Comparison of ENCODE assay signal across 29 cellular contexts in genomic region chrX:70621743-70622142, GRCh38.
DNase-seq lines count a peak whose midpoint lies in the region; ATAC-seq and TF ChIP-seq lines count a peak whose summit lies in the region.
"Had no signal": no experiment of that assay in that cellular context is flagged by ENCODE, and none has a peak within 500 bp of the region (broad histone marks: within the 10 kb centered on the region; RNA-seq: fewer than 3 reads in every experiment).

No MANE protein-coding gene starts in this region.

- H3K9me2 ChIP-seq in SK-N-SH, result no peaks in the 10 kb centered on the region

- no peak overlapping the region for H3K4me3 ChIP-seq in SK-N-SH (ENCODE audit: low read depth in 2 of 2, low read length in 1 of 2)
- no peak overlapping the region for H3K4me3 ChIP-seq in smooth muscle cell
- H3K4me3 ChIP-seq in tibial nerve, result no peak overlapping the region
- H3K4me3 ChIP-seq: A549; BLaER1; BLaER1 treated with 17β-estradiol and CSF1 and Interleukin-3, amounts not matched to agents 10 nM and 100 nM had no signal

- H3K79me2 ChIP-seq in SK-N-SH (ENCODE audit: insufficient read depth) (no peaks in the 10 kb centered on the region), smooth muscle cell (ENCODE audit: low read depth) (no peaks in the 10 kb centered on the region)

- no peak for TF ChIP-seq POLR2A in tibial nerve (IDR thresholded peaks at IDR 0.05)

- TF ChIP-seq CTCF in SK-N-SH (IDR thresholded peaks at IDR 0.05), result no peak
- no peak for TF ChIP-seq CTCF in smooth muscle cell (IDR thresholded peaks at IDR 0.05; ENCODE audit: borderline replicate concordance, insufficient read depth, poor library complexity, severe bottlenecking)
- no peak for TF ChIP-seq CTCF in tibial nerve (IDR thresholded peaks at IDR 0.05)

- H3K36me3 ChIP-seq in SK-N-SH (replicated peaks in 1 of 2; ENCODE audit: control insufficient read depth in 1 of 2, insufficient read depth in 2 of 2, low read length in 1 of 2) (no peaks in the 10 kb centered on the region), smooth muscle cell (ENCODE audit: low read depth) (no peaks in the 10 kb centered on the region), tibial nerve (no peaks in the 10 kb centered on the region)
- H3K36me3 ChIP-seq: BE2C; BLaER1; BLaER1 treated with 17β-estradiol and CSF1 and Interleukin-3, amounts not matched to agents 10 nM and 100 nM had no signal

- no peak overlapping the region for H3K27ac ChIP-seq in SK-N-SH (ENCODE audit: low read depth in 2 of 2, low read length in 1 of 2)
- H3K27ac ChIP-seq in smooth muscle cell (ENCODE audit: low read depth), result no peak overlapping the region
- no peak overlapping the region for H3K27ac ChIP-seq in tibial nerve
- H3K27ac ChIP-seq: 22Rv1; A549; BLaER1; BLaER1 treated with 17β-estradiol and CSF1 and Interleukin-3, amounts not matched to agents 10 nM and 100 nM; C4-2B had no signal

- H3K4me2 ChIP-seq in SK-N-SH (no peak overlapping the region), smooth muscle cell (peak overlapping the region; percentile 19)
- H3K4me2 ChIP-seq: A549; BLaER1; BLaER1 treated with 17β-estradiol and CSF1 and Interleukin-3, amounts not matched to agents 10 nM and 100 nM had no signal

- no peak for TF ChIP-seq RAD21 in SK-N-SH (IDR thresholded peaks at IDR 0.05; ENCODE audit: low read length)

- peaks cover 14% of the 10 kb centered on the region; the same call in 1 of the 2 replicates for H3K27me3 ChIP-seq in SK-N-SH (ENCODE audit: insufficient read depth)
- H3K27me3 ChIP-seq in smooth muscle cell (ENCODE audit: low read depth), result no peaks in the 10 kb centered on the region
- H3K27me3 ChIP-seq in tibial nerve, result peaks cover 0 to 10% of the 10 kb centered on the region in 2 donors
- H3K27me3 ChIP-seq: BE2C had no signal

- H3F3A ChIP-seq in SK-N-SH (replicated peaks; ENCODE audit: insufficient read depth), result no peaks in the 10 kb centered on the region
- no peaks in the 10 kb centered on the region for H3F3A ChIP-seq in smooth muscle cell (ENCODE audit: low read depth)

- WGBS in SK-N-SH (ENCODE audit: low lambda C conversion rate), result 10% methylated on average over 1 of the region's 1 CpG
- WGBS in smooth muscle cell (ENCODE audit: low lambda C conversion rate), result 65% methylated on average over 1 of the region's 1 CpG
- 55 to 70% methylated on average over 1 of the region's 1 CpG for WGBS in tibial nerve, 2 donors

- H4K20me1 ChIP-seq in SK-N-SH (ENCODE audit: insufficient read depth) (no peaks in the 10 kb centered on the region), smooth muscle cell (ENCODE audit: low read depth) (no peaks in the 10 kb centered on the region)
- H4K20me1 ChIP-seq: BLaER1; BLaER1 treated with 17β-estradiol and CSF1 and Interleukin-3, amounts not matched to agents 10 nM and 100 nM had no signal

- no peak for DNase-seq in SK-N-SH
- DNase-seq in smooth muscle cell (lab: John Stamatoyannopoulos, UW; ENCODE audit: unreplicated experiment), result no peak
- no peak for DNase-seq in tibial nerve (ENCODE audit: low spot score in 2 of 2)
- DNase-seq: 8988T; ACHN; AML-193; BE2C; C1 segment of cervical spinal cord; Caco-2; Calu3; CD4-positive, alpha-beta memory T cell; CD4-positive, alpha-beta T cell; CD4-positive, CD25-positive, alpha-beta regulatory T cell; CD8-positive, alpha-beta memory T cell; CD8-positive, alpha-beta T cell; COR-L47; DMS 273 treated with DMSO at 0.1 percent for 48 hours; DMS153; DMS53; DMS79; DMS79 treated with DMSO at 0.1 percent for 48 hours; DND-41; EL had no signal

- H3K9ac ChIP-seq in SK-N-SH (no peak overlapping the region), smooth muscle cell (ENCODE audit: low read depth) (no peak overlapping the region)
- H3K9ac ChIP-seq: BLaER1; BLaER1 treated with 17β-estradiol and CSF1 and Interleukin-3, amounts not matched to agents 10 nM and 100 nM had no signal

- no peak overlapping the region for H2AFZ ChIP-seq in SK-N-SH (ENCODE audit: low read depth)
- H2AFZ ChIP-seq in smooth muscle cell (ENCODE audit: low read depth), result no peak overlapping the region

- TF ChIP-seq EP300 in SK-N-SH (IDR thresholded peaks at IDR 0.05; ENCODE audit: borderline replicate concordance in 1 of 2, low read depth in 1 of 2, low read length in 1 of 2) (no peak), tibial nerve (IDR thresholded peaks at IDR 0.05) (no peak)

- CTCF ChIA-PET in SK-N-SH (lab: Yijun Ruan, JAX), result no interaction called here

- POLR2A ChIA-PET in SK-N-SH (lab: Yijun Ruan, JAX), result no interaction called here

- ATAC-seq in SK-N-SH treated with all-trans-retinoic acid at 6 μM for 48 hours, result no peak
- ATAC-seq: A549; CD8-positive, alpha-beta T cell had no signal

- H3K4me1 ChIP-seq in SK-N-SH (ENCODE audit: control insufficient read depth in 1 of 2, insufficient read depth in 2 of 2, low read depth in 1 of 2, low read length in 1 of 2) (no peaks in the 10 kb centered on the region), smooth muscle cell (ENCODE audit: low read depth) (no peaks in the 10 kb centered on the region), tibial nerve (no peaks in the 10 kb centered on the region)
- H3K4me1 ChIP-seq: A549, BE2C, BLaER1 had no signal

- H3K9me3 ChIP-seq in SK-N-SH, result no peaks in the 10 kb centered on the region
- peaks cover 3% of the 10 kb centered on the region for H3K9me3 ChIP-seq in smooth muscle cell (replicated peaks; ENCODE audit: low read depth)
- no peaks in the 10 kb centered on the region for H3K9me3 ChIP-seq in tibial nerve
- H3K9me3 ChIP-seq: A549; BE2C; BLaER1; BLaER1 treated with 17β-estradiol and CSF1 and Interleukin-3, amounts not matched to agents 10 nM and 100 nM; Caco-2 had no signal

TF ChIP-seq in SK-N-SH treated with all-trans-retinoic acid at 6 μM for 48 hours, 23 proteins besides CTCF, POLR2A, EP300 and RAD21:
- TF ChIP-seq ISL1 (CRISPR knock-in tag; IDR thresholded peaks at IDR 0.05) (peak; percentile 91), TCF4 (CRISPR knock-in tag; IDR thresholded peaks at IDR 0.05; ENCODE audit: borderline replicate concordance) (no peak)
- TF ChIP-seq, protein P1, sequence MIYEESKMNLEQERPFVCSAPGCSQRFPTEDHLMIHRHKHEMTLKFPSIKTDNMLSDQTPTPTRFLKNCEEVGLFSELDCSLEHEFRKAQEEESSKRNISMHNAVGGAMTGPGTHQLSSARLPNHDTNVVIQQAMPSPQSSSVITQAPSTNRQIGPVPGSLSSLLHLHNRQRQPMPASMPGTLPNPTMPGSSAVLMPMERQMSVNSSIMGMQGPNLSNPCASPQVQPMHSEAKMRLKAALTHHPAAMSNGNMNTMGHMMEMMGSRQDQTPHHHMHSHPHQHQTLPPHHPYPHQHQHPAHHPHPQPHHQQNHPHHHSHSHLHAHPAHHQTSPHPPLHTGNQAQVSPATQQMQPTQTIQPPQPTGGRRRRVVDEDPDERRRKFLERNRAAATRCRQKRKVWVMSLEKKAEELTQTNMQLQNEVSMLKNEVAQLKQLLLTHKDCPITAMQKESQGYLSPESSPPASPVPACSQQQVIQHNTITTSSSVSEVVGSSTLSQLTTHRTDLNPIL (CRISPR knock-in tag; IDR thresholded peaks at IDR 0.05; ENCODE audit: low read depth), result 0 out of 2 replicates have a peak, but pooled peaks have one; percentile 33

TF ChIP-seq in SK-N-SH, 30 proteins besides CTCF, POLR2A, EP300 and RAD21:
- no peak for TF ChIP-seq GATA2 (CRISPR knock-in tag; IDR thresholded peaks at IDR 0.05)
TF ChIP-seq in SK-N-SH: peak in this region for 0.
